In the genomic region with DNA sequence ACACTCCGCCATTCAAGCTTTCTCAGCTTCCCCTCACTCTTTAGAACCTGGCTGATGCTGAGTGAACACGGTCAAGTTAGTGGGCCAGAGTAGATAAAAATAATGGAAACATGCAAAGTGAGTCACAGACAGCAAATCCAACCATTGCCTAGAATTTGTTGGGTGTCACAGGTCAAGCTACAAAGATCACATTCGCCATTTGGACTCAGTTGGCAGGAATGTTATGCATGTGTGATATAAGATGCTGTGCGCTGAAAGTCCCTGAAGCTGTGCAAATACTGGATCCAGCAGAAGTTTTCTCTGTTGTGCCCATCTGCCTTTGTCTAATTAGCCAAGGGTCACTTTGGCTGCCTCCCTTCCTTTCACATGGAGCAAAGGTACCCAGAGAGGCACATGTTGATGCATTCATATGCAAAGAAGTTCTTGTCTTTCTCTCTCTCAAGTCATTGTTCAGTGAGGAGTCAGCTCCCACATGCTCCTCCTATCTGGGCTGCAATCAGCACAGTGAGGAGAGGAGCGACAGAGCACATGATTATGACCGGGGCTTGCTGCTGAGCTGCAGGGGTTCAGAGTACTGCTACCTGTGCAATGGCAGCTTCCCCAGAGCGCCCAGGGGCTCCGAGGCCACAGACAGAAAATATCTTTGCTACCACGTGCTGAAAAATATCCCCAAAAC, we compare ENCODE assay signal across 8 cellular contexts.
A peak's percentile ranks its signal among the peaks of the same experiment; 100 is the strongest.
DNase-seq lines count a peak whose midpoint lies in the region; ATAC-seq and TF ChIP-seq lines count a peak whose summit lies in the region.

No MANE protein-coding gene starts in this region.

- ATAC-seq in GM19372 (IDR thresholded peaks at IDR 0.05; ENCODE audit: low read depth, unreplicated experiment) (peak; percentile 28), HG03095 (IDR thresholded peaks at IDR 0.05; ENCODE audit: unreplicated experiment) (peak; percentile 33), GM19328 (IDR thresholded peaks at IDR 0.05; ENCODE audit: unreplicated experiment) (no peak)

- H3K9me3 Mint-ChIP-seq in nephron progenitor cell, result no peaks in the 10 kb centered on the region

- peaks cover 84% of the 10 kb centered on the region for H3K4me1 Mint-ChIP-seq in nephron progenitor cell

- H3K4me3 Mint-ChIP-seq in nephron progenitor cell, result peak overlapping the region; percentile 50

- H3K36me3 Mint-ChIP-seq in nephron progenitor cell (ENCODE audit: low read depth), result no peaks in the 10 kb centered on the region

- peak overlapping the region; percentile 12 for H3K27ac Mint-ChIP-seq in nephron progenitor cell

- DNase-seq in activated effector memory CD4-positive, alpha-beta T cell treated with Interleukin-2 at 50 U/mL for 16 hours, result peak; percentile 23
- DNase-seq in nephron progenitor cell (no peak), AML-193 (lab: John Stamatoyannopoulos, UW) (no peak), glomerular visceral epithelial cell (ENCODE audit: extremely low spot score) (no peak), NCI-H82 treated with DMSO at 0.1 percent for 48 hours (lab: John Stamatoyannopoulos, UW; ENCODE audit: unreplicated experiment) (no peak)

- no peak for TF ChIP-seq CTCF in nephron progenitor cell (IDR thresholded peaks at IDR 0.05)

- peaks cover 28% of the 10 kb centered on the region for H3K27me3 Mint-ChIP-seq in nephron progenitor cell (ENCODE audit: low read depth, poor library complexity)
